9 cellular contexts compared by ENCODE assay signal in genomic region chr1:225437710-225438437, GRCh38. TPM values are rescaled to one million over a fixed set of nuclear protein-coding genes. Genes with fewer than 3 reads are reported as not detected.
DNase-seq lines count a peak whose midpoint lies in the region; ATAC-seq, FAIRE-seq and TF ChIP-seq lines count a peak whose summit lies in the region.
"Had no signal": no experiment of that assay in that cellular context is flagged by ENCODE, and none has a peak within 500 bp of the region (broad histone marks: within the 10 kb centered on the region; RNA-seq: fewer than 3 reads in every experiment).

No MANE protein-coding gene starts in this region.

- POLR2A ChIA-PET in HEK293 (lab: Yijun Ruan, JAX): no interaction called here

- FAIRE-seq in kidney (lab: Jason Lieb, UNC) (no peak), pancreas (lab: Jason Lieb, UNC) (no peak)

- no peak overlapping the region for H3K9ac ChIP-seq in kidney (ENCODE audit: low read length in 2 of 2)

- no peak for DNase-seq in AG10803 (ENCODE audit: low read depth)
- DNase-seq in WERI-Rb-1: peak; percentile 21
- DNase-seq in kidney: no peak
- DNase-seq in DMS79 treated with DMSO at 0.1 percent for 48 hours (lab: John Stamatoyannopoulos, UW): no peak
- no peak for DNase-seq in NCI-H345 (lab: John Stamatoyannopoulos, UW)
- DNase-seq in suprapubic skin (ENCODE audit: low spot score in 2 of 2): no peak
- DNase-seq in pancreas: no peak
- DNase-seq: activated CD4-positive, alpha-beta T cell treated with anti-CD3 and anti-CD28 coated beads for 1 hour had no signal

- TF ChIP-seq EP300 in suprapubic skin (IDR thresholded peaks at IDR 0.05): no peak

- no peak for ATAC-seq in pancreas

- H3K27me3 ChIP-seq in WERI-Rb-1 (ENCODE audit: insufficient read depth, low read depth, severe bottlenecking) (no peaks in the 10 kb centered on the region), suprapubic skin (no peaks in the 10 kb centered on the region), pancreas (no peaks in the 10 kb centered on the region)

- TF ChIP-seq CTCF in AG10803 (conservative IDR thresholded peaks at IDR 0.05; ENCODE audit: low read length) (peak; percentile 50), HEK293 (tag by site-specific recombination; IDR thresholded peaks at IDR 0.05) (peak; percentile 60), WERI-Rb-1 (IDR thresholded peaks at IDR 0.05; ENCODE audit: low read depth, low read length) (peak; percentile 25; the same call in 1 of the 2 replicates), kidney (IDR thresholded peaks at IDR 0.05; ENCODE audit: borderline replicate concordance, extremely low read depth, insufficient read depth) (peak; percentile 34), suprapubic skin (IDR thresholded peaks at IDR 0.05) (no peak), pancreas (IDR thresholded peaks at IDR 0.05) (no peak)

- H3K27ac ChIP-seq in HEK293 (ENCODE audit: extremely low read depth, low read depth, low read length) (no peak overlapping the region), WERI-Rb-1 (no peak overlapping the region), kidney (ENCODE audit: low read depth in 2 of 2, low read length in 2 of 2) (no peak overlapping the region), suprapubic skin (no peak overlapping the region), pancreas (no peak overlapping the region)

- WGBS in suprapubic skin: 91% methylated on average over 5 of the region's 5 CpGs
- WGBS in pancreas, 2 donors: 78 to 88% methylated on average over 5 of the region's 5 CpGs

- H3K36me3 ChIP-seq in HEK293 (ENCODE audit: control insufficient read depth in 2 of 2, insufficient read depth in 1 of 2, low read length in 2 of 2) (no peaks in the 10 kb centered on the region), WERI-Rb-1 (no peaks in the 10 kb centered on the region), kidney (ENCODE audit: control insufficient read depth in 1 of 2, insufficient read depth in 2 of 2, low read length in 2 of 2) (no peaks in the 10 kb centered on the region), suprapubic skin (no peaks in the 10 kb centered on the region), pancreas (no peaks in the 10 kb centered on the region)

- CTCF ChIA-PET in HEK293 (lab: Yijun Ruan, JAX): interaction anchor here (0.6 to 0.8 kb wide), 5 partner anchors 45 to 855 kb away, joined by 3 to 5 read pairs (median 3); no protein-coding TSS in a partner anchor

- H3K4me1 ChIP-seq in HEK293 (ENCODE audit: control insufficient read depth, insufficient read depth, low read length) (no peaks in the 10 kb centered on the region), kidney (ENCODE audit: control insufficient read depth in 1 of 2, insufficient read depth in 1 of 2, low read depth in 1 of 2, low read length in 2 of 2) (peaks cover 17 to 22% of the 10 kb centered on the region in 2 donors), suprapubic skin (no peaks in the 10 kb centered on the region), pancreas (peaks cover 13 to 28% (median 24%) of the 10 kb centered on the region in 3 donors)

- H3K4me3 ChIP-seq in AG10803 (ENCODE audit: low read length): no peak overlapping the region
- H3K4me3 ChIP-seq in HEK293 (ENCODE audit: low read depth, low read length): no peak overlapping the region
- no peak overlapping the region for H3K4me3 ChIP-seq in WERI-Rb-1 (ENCODE audit: low read depth, low read length)
- H3K4me3 ChIP-seq in kidney (ENCODE audit: low read length in 2 of 2): no peak overlapping the region
- H3K4me3 ChIP-seq in suprapubic skin: no peak overlapping the region
- H3K4me3 ChIP-seq in pancreas: no peak overlapping the region

- H3K9me3 ChIP-seq in HEK293 (ENCODE audit: control insufficient read depth, insufficient read depth, low read depth, low read length): no peaks in the 10 kb centered on the region
- H3K9me3 ChIP-seq in WERI-Rb-1 (ENCODE audit: severe bottlenecking): no peaks in the 10 kb centered on the region
- H3K9me3 ChIP-seq in kidney (ENCODE audit: control insufficient read depth in 1 of 2, low read length in 2 of 2): no peaks in the 10 kb centered on the region
- no peaks in the 10 kb centered on the region for H3K9me3 ChIP-seq in suprapubic skin
- no peaks in the 10 kb centered on the region for H3K9me3 ChIP-seq in pancreas

- intact Hi-C loops in kidney (cut with DNase I): no loop called here
- intact Hi-C loops in pancreas (cut with DNase I): no loop called here

- no peak for TF ChIP-seq POLR2A in suprapubic skin (IDR thresholded peaks at IDR 0.05)

TF ChIP-seq in HEK293, 187 proteins besides CTCF, POLR2A, EP300 and RAD21:
- TF ChIP-seq ZNF335 (tag by site-specific recombination; conservative IDR thresholded peaks at IDR 0.05) (peak; percentile 46; the same call in 1 of the 2 replicates), IKZF3 (tag by site-specific recombination; IDR thresholded peaks at IDR 0.05) (0 out of 2 replicates have a peak, but pooled peaks have one; percentile 30), OSR2 (tag by site-specific recombination; IDR thresholded peaks at IDR 0.05) (no peak), ZNF629 (tag by site-specific recombination; IDR thresholded peaks at IDR 0.05) (no peak)

RNA-seq across cellular contexts. Expression of gene LBR, which starts 10.0 kb away (rescaled TPM):
- total RNA-seq in kidney (80.2 TPM), suprapubic skin (10 to 100 TPM; 18.5 to 57.2 (median 29.8) TPM), pancreas (10 to 100 TPM; 18.3 to 31.6 (median 19.9) TPM)
- polyA plus RNA-seq in kidney (ENCODE audit: insufficient read depth, low read depth, low replicate concordance) (13.1 TPM), pancreas (10 to 100 TPM; 12.3 to 17.0 TPM)

Comparison
In these comparisons a context has a peak if more than half of its experiments do, and no peak if none do; other contexts are left out.
1. CTCF ChIP-seq: peak in AG10803 (single experiment), HEK293 (single experiment), WERI-Rb-1 (single experiment) and kidney (single experiment); none in suprapubic skin (0 of 2) and pancreas (0 of 4).